ENCODE assay signal across 16 cellular contexts in the genomic region with DNA sequence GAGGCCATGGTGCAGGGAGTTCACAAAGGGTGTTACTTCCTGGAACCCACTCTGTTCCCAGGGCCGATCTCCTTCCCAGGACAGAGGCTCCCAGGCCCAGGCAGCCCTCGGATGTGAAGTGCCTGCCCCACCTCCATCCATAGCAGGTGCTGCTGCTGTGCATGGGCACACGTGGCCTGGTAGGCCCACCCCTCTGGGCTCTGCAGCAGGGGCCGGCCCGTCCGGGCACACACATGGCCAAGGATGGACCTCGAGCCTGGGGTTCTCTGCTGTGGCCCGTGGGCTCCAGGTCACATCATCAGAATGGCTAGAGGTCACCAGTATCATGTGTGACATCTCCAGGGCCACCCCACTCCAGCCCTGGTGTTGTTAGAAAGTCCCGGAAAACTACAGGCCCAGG.
A peak's percentile ranks its signal among the peaks of the same experiment; 100 is the strongest.
DNase-seq lines count a peak whose midpoint lies in the region; ATAC-seq and TF ChIP-seq lines count a peak whose summit lies in the region.
"Had no signal": no experiment of that assay in that cellular context is flagged by ENCODE, and none has a peak within 500 bp of the region (broad histone marks: within the 10 kb centered on the region; RNA-seq: fewer than 3 reads in every experiment).

No MANE protein-coding gene starts in this region.

- H3K27me3 Mint-ChIP-seq in Calu3 (ENCODE audit: unreplicated experiment): no peaks in the 10 kb centered on the region
- no peaks in the 10 kb centered on the region for H3K27me3 Mint-ChIP-seq in stimulated activated memory B cell treated with anti-CD40 and anti-IgM and Interleukin-4, amounts not matched to agents 10 μg/mL and 1 μg/mL and 100 μg/mL, for 72 hours
- H3K27me3 Mint-ChIP-seq: activated naive CD8-positive, alpha-beta T cell treated with anti-CD3 and anti-CD28 coated beads for 36 hours had no signal

- H3K4me1 Mint-ChIP-seq in Calu3 (ENCODE audit: low read depth, unreplicated experiment): peaks cover 27% of the 10 kb centered on the region
- H3K4me1 Mint-ChIP-seq in stimulated activated memory B cell treated with anti-CD40 and anti-IgM and Interleukin-4, amounts not matched to agents 10 μg/mL and 1 μg/mL and 100 μg/mL, for 72 hours: peaks cover 73% of the 10 kb centered on the region

- CTCF ChIA-PET in Calu3 (lab: Charles Lee): no interaction called here

- H3K4me1 ChIP-seq in left lung (peaks cover 33 to 90% of the 10 kb centered on the region in 2 donors), prostate gland (replicated peaks) (peaks cover 21% of the 10 kb centered on the region)

- H3K36me3 ChIP-seq in left lung: no peaks in the 10 kb centered on the region
- H3K36me3 ChIP-seq in prostate gland: no peaks in the 10 kb centered on the region

- intact Hi-C loops in Calu3 (cut with micrococcal nuclease; ENCODE audit: unreplicated experiment): no loop called here
- intact Hi-C loops in left lung (cut with DNase I): no loop called here
- intact Hi-C loops in prostate gland (cut with DNase I): no loop called here

- H3K4me3 Mint-ChIP-seq in Calu3 (ENCODE audit: low read depth, unreplicated experiment): no peak overlapping the region
- no peak overlapping the region for H3K4me3 Mint-ChIP-seq in stimulated activated memory B cell treated with anti-CD40 and anti-IgM and Interleukin-4, amounts not matched to agents 10 μg/mL and 1 μg/mL and 100 μg/mL, for 72 hours
- H3K4me3 Mint-ChIP-seq: activated naive CD8-positive, alpha-beta T cell treated with anti-CD3 and anti-CD28 coated beads for 36 hours; CD8-positive, alpha-beta memory T cell had no signal

- H3K4me3 ChIP-seq in left lung: no peak overlapping the region
- H3K4me3 ChIP-seq in prostate gland: no peak overlapping the region

- H3K9me3 ChIP-seq in left lung (no peaks in the 10 kb centered on the region), prostate gland (no peaks in the 10 kb centered on the region)

- peak overlapping the region; percentile 83 for H3K27ac Mint-ChIP-seq in Calu3 (ENCODE audit: unreplicated experiment)
- H3K27ac Mint-ChIP-seq in stimulated activated memory B cell treated with anti-CD40 and anti-IgM and Interleukin-4, amounts not matched to agents 10 μg/mL and 1 μg/mL and 100 μg/mL, for 72 hours: peak overlapping the region; percentile 60
- H3K27ac Mint-ChIP-seq: activated naive CD8-positive, alpha-beta T cell treated with anti-CD3 and anti-CD28 coated beads for 36 hours; CD8-positive, alpha-beta memory T cell had no signal

- TF ChIP-seq POLR2A in prostate gland (IDR thresholded peaks at IDR 0.05): no peak

- peaks cover 25% of the 10 kb centered on the region for H3K36me3 Mint-ChIP-seq in Calu3 (ENCODE audit: insufficient read depth, unreplicated experiment)
- peaks cover 5% of the 10 kb centered on the region for H3K36me3 Mint-ChIP-seq in stimulated activated memory B cell treated with anti-CD40 and anti-IgM and Interleukin-4, amounts not matched to agents 10 μg/mL and 1 μg/mL and 100 μg/mL, for 72 hours
- H3K36me3 Mint-ChIP-seq: CD8-positive, alpha-beta memory T cell had no signal

- TF ChIP-seq CTCF in Calu3 (IDR thresholded peaks at IDR 0.05; ENCODE audit: unreplicated experiment): no peak
- TF ChIP-seq CTCF in left lung (IDR thresholded peaks at IDR 0.05): no peak
- TF ChIP-seq CTCF in prostate gland (IDR thresholded peaks at IDR 0.05): no peak

- no TSS peak for BruUV-seq in Calu3 (replicated peaks; lab: Mats Ljungman, UMichigan)

- H3K9me3 Mint-ChIP-seq in Calu3 (ENCODE audit: low read depth, unreplicated experiment): no peaks in the 10 kb centered on the region
- H3K9me3 Mint-ChIP-seq in stimulated activated memory B cell treated with anti-CD40 and anti-IgM and Interleukin-4, amounts not matched to agents 10 μg/mL and 1 μg/mL and 100 μg/mL, for 72 hours: no peaks in the 10 kb centered on the region
- H3K9me3 Mint-ChIP-seq: activated naive CD8-positive, alpha-beta T cell treated with anti-CD3 and anti-CD28 coated beads for 36 hours; CD8-positive, alpha-beta memory T cell had no signal

- H3K27ac ChIP-seq in caudate nucleus (ENCODE audit: low read depth, low read length) (peak overlapping the region; percentile 98), left lung (no peak overlapping the region), prostate gland (no peak overlapping the region)
- H3K27ac ChIP-seq: VCaP had no signal

- ATAC-seq in left lung (no peak), GM18873 (IDR thresholded peaks at IDR 0.05; ENCODE audit: low FRiP score, unreplicated experiment) (no peak)
- no peak for ATAC-seq in stimulated activated memory B cell treated with anti-CD40 and anti-IgM and Interleukin-4, amounts not matched to agents 10 μg/mL and 1 μg/mL and 100 μg/mL, for 72 hours

- WGBS in prostate gland: 90% methylated on average over 5 of the region's 9 CpGs

- DNase-seq in Calu3 (no peak), caudate nucleus (lab: John Stamatoyannopoulos, UW) (peak in 1 of 61 donors; percentile 48), left lung (peak; percentile 30 to 44), DMS53 treated with DMSO at 0.1 percent for 48 hours (lab: John Stamatoyannopoulos, UW; ENCODE audit: unreplicated experiment) (no peak), amniotic stem cell (lab: John Stamatoyannopoulos, UW) (no peak), prostate gland (ENCODE audit: low spot score) (no peak)
- DNase-seq: activated CD4-positive, alpha-beta T cell treated with anti-CD3 and anti-CD28 coated beads, Interleukin-2, amount 50 U/mL, for 48 hours; activated naive CD8-positive, alpha-beta T cell treated with anti-CD3 and anti-CD28 coated beads for 36 hours; activated T-cell treated with anti-CD3 and anti-CD28 coated beads, Interleukin-2, amount 50 U/mL, for 48 hours; CD8-positive, alpha-beta memory T cell; EL; NCI-H146; RPMI8226 had no signal

- H3K27me3 ChIP-seq in left lung (no peaks in the 10 kb centered on the region), prostate gland (replicated peaks; ENCODE audit: insufficient read depth) (no peaks in the 10 kb centered on the region)

Comparison
In these comparisons a context has a peak if more than half of its experiments do, and no peak if none do; other contexts are left out.
1. DNase-seq: peak in left lung (2 of 2); none in Calu3 (single experiment), DMS53 treated with DMSO at 0.1 percent for 48 hours (single experiment), amniotic stem cell (single experiment) and prostate gland (single experiment).